Comparison of ENCODE assay signal across 17 cellular contexts in genomic region chr7:141102436-141102835, GRCh38.
"Had no signal": no experiment of that assay in that cellular context is flagged by ENCODE, and none has a peak within 500 bp of the region (broad histone marks: within the 10 kb centered on the region; RNA-seq: fewer than 3 reads in every experiment).

No MANE protein-coding gene starts in this region.

- DNase-seq: effector CD4-positive, alpha-beta T cell; endodermal cell; foreskin fibroblast; gastrocnemius medialis; heart left ventricle; left cardiac atrium; left lung; mesenchymal stem cell; naive thymus-derived CD4-positive, alpha-beta T cell; psoas muscle; right cardiac atrium; sigmoid colon; stimulated activated CD4-positive, alpha-beta T cell treated with anti-CD3 and anti-CD28 coated beads, Interleukin-15, amount 100 ng/mL, for 24 hours; stimulated activated CD4-positive, alpha-beta T cell treated with anti-CD3 and anti-CD28 coated beads, Interleukin-2, amount 100 ng/mL, for 48 hours; stimulated activated naive B cell treated with anti-CD40 and anti-IgM and Interleukin-4, amounts not matched to agents 10 μg/mL and 1 μg/mL and 100 μg/mL, for 72 hours; trophoblast cell had no signal

- ATAC-seq: esophagus mucosa; gastrocnemius medialis; heart left ventricle; left cardiac atrium; left lung; naive thymus-derived CD4-positive, alpha-beta T cell; psoas muscle; right cardiac atrium; stimulated activated naive B cell treated with anti-CD40 and anti-IgM and Interleukin-4, amounts not matched to agents 10 μg/mL and 1 μg/mL and 100 μg/mL, for 72 hours had no signal
